Comparison of ENCODE assay signal across 7 cellular contexts in the genomic region with DNA sequence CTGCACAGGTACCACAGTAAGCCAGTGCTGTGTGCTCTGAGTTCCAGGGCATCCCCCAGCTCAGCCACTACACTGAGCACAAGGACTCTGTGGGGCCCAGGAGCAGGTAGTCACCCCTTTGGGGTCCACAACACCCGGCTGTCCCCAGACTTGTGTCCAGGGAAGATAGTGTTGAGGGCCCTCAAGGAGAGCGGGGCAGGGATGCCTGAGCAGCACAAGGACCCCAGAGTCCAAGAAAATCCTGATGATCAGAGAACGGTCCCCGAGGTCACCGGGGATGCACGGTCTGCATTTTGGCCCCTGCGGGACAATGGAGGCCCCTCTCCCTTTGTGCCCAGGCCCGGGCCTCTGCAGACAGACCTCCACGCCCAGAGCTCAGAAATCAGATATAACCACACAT.
DNase-seq lines count a peak whose midpoint lies in the region; ATAC-seq and TF ChIP-seq lines count a peak whose summit lies in the region.
"Not testable (repeated sequence)": the region's sequence is repeated elsewhere in the genome, so short reads cannot be mapped to it uniquely, and the experiment has no call there.

No MANE protein-coding gene starts in this region.

- intact Hi-C loops in left cardiac atrium (cut with DNase I); lower lobe of right lung (cut with DNase I); sciatic nerve (cut with DNase I); transverse colon (cut with DNase I; ENCODE audit: low total_unique reads): not testable (repeated sequence)

- not testable (repeated sequence) for H3K9me3 Mint-ChIP-seq in chondrocyte (ENCODE audit: low read depth)

- TF ChIP-seq EP300 in transverse colon (IDR thresholded peaks at IDR 0.05; ENCODE audit: low read depth) = not testable (repeated sequence)

- ATAC-seq in left cardiac atrium, lower lobe of right lung, sciatic nerve: not testable (repeated sequence)

- peak; percentile 27 for DNase-seq in Karpas-422
- DNase-seq in activated effector memory CD4-positive, alpha-beta T cell treated with anti-CD3 and anti-CD28 coated beads, Interleukin-2, amount 50 U/mL, for 16 hours = peak; percentile 52
- peak; percentile 14 for DNase-seq in chondrocyte (ENCODE audit: low spot score)
- DNase-seq in left cardiac atrium = peak; percentile 4
- peak; percentile 20 for DNase-seq in lower lobe of right lung
- peak; percentile 51 for DNase-seq in sciatic nerve (ENCODE audit: low spot score)
- DNase-seq in transverse colon = peak; percentile 2

- 100% methylated on average over 7 of the region's 9 CpGs; no CpG with 5 or more reads in 1 of the 2 donors for WGBS in transverse colon (ENCODE audit: low coverage in 1 of 2), 2 donors

- in situ Hi-C loops in transverse colon (cut with MboI; ENCODE audit: low pct_ligation_motif_present in 1 of 4, low pct_unique_long_range_greater_than_20kb in 1 of 4, low sequenced_read_pairs in 3 of 4) = not testable (repeated sequence)

- H2AFZ ChIP-seq in Karpas-422 (ENCODE audit: low read length) = not testable (repeated sequence)

- H3K4me1 ChIP-seq in Karpas-422 (ENCODE audit: low read length); lower lobe of right lung; transverse colon: not testable (repeated sequence)

- not testable (repeated sequence) for H3K4me3 ChIP-seq in Karpas-422 (ENCODE audit: low read length); lower lobe of right lung; transverse colon

- not testable (repeated sequence) for H3K79me2 ChIP-seq in Karpas-422 (ENCODE audit: low read length)

- H3K9ac ChIP-seq in Karpas-422 (ENCODE audit: low read length) = not testable (repeated sequence)

- not testable (repeated sequence) for H3K36me3 Mint-ChIP-seq in chondrocyte (ENCODE audit: low read depth)

- not testable (repeated sequence) for H3K9me3 ChIP-seq in Karpas-422 (ENCODE audit: low read length); lower lobe of right lung; transverse colon

- not testable (repeated sequence) for H3K4me3 Mint-ChIP-seq in chondrocyte (ENCODE audit: unreplicated experiment)

- H4K20me1 ChIP-seq in Karpas-422 (ENCODE audit: insufficient read depth, low read depth, low read length) = not testable (repeated sequence)

- not testable (repeated sequence) for H3K27me3 ChIP-seq in Karpas-422 (ENCODE audit: low read length); lower lobe of right lung (ENCODE audit: low read depth); transverse colon

- not testable (repeated sequence) for TF ChIP-seq CTCF in chondrocyte (IDR thresholded peaks at IDR 0.05); lower lobe of right lung (IDR thresholded peaks at IDR 0.05); transverse colon (IDR thresholded peaks at IDR 0.05)

- not testable (repeated sequence) for TF ChIP-seq POLR2A in transverse colon (IDR thresholded peaks at IDR 0.05)

- H3K4me1 Mint-ChIP-seq in chondrocyte (ENCODE audit: low read depth) = not testable (repeated sequence)

- not testable (repeated sequence) for H3K27ac Mint-ChIP-seq in chondrocyte (ENCODE audit: unreplicated experiment)

- not testable (repeated sequence) for H3K9me2 ChIP-seq in Karpas-422 (replicated peaks; ENCODE audit: insufficient read depth, low read length)

- H3K4me2 ChIP-seq in Karpas-422 (ENCODE audit: low read depth, low read length, poor library complexity, severe bottlenecking) = not testable (repeated sequence)

- H3K27ac ChIP-seq in Karpas-422 (ENCODE audit: low read length); lower lobe of right lung; transverse colon: not testable (repeated sequence)

- not testable (repeated sequence) for H3K36me3 ChIP-seq in Karpas-422 (ENCODE audit: insufficient read depth, low read length); lower lobe of right lung; transverse colon

- not testable (repeated sequence) for H3K27me3 Mint-ChIP-seq in chondrocyte (ENCODE audit: low read depth)

Comparison
In these comparisons a context has a peak if more than half of its experiments do, and no peak if none do; other contexts are left out.
1. DNase-seq: peak in every context shown above with its lines; median percentile 52 in activated effector memory CD4-positive, alpha-beta T cell treated with anti-CD3 and anti-CD28 coated beads, Interleukin-2, amount 50 U/mL, for 16 hours; 51 in sciatic nerve; 27 in Karpas-422; 20 in lower lobe of right lung; 14 in chondrocyte; 4 in left cardiac atrium; 2 in transverse colon.